16 cellular contexts compared by ENCODE assay signal in the genomic region with DNA sequence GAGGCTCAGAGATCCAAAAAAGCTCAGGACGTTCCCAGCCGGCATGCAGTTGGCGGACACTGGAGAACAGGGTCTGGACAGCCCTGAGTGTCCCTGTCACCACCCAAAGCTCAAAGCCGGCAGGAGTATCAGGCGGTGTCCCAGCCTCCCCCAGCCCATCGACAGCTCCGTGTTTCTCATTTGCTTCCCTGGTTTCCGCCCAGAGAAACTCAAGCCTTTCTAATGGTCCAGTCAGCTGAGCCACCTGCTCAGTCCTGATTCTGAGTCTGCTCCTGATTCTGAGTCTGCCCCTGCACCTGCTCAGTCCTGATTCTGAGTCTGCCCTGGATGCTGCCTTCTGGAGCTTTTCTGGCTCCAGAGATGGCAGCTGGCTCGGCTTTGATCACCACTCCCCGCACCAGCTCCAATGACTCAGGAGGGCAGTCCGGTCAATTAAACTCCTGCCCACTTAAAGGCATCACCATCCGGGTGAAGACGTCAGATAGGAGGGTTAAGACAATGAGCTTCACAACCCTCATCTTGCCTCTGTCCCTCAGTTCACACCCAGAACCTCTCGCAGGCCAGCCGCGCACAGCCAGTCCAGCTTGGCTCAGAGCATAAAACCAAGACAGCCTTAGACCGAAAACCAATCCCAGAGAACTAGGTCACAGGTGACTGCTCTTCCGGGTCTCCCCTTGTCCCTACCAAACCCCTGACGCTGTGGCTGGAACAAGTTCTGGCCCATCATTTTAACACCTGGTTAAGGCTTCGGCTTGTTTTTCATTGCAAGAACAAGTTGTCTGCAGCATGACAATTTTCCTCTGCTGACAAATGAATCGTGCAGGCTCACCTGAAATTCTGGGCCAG. TPM values are rescaled to one million over a fixed set of nuclear protein-coding genes. Genes with fewer than 3 reads are reported as not detected.
DNase-seq lines count a peak whose midpoint lies in the region; ATAC-seq and TF ChIP-seq lines count a peak whose summit lies in the region.
"Had no signal": no experiment of that assay in that cellular context is flagged by ENCODE, and none has a peak within 500 bp of the region (broad histone marks: within the 10 kb centered on the region; RNA-seq: fewer than 3 reads in every experiment).

No MANE protein-coding gene starts in this region.

- DNase-seq in LHCN-M2 (ENCODE audit: low read depth), result peak; percentile 19
- peak; percentile 33 for DNase-seq in endodermal cell
- peak; percentile 46 for DNase-seq in left kidney (ENCODE audit: low read depth, low spot score)
- no peak for DNase-seq in activated T-cell treated with anti-CD3 and anti-CD28 coated beads, Interleukin-2, amount 50 U/mL, for 24 hours
- DNase-seq: activated CD4-positive, alpha-beta T cell treated with anti-CD3 and anti-CD28 coated beads for 4 hours; activated T-cell treated with anti-CD3 and anti-CD28 coated beads, Interleukin-2, amount 50 U/mL, for 4 hours; NCI-H187 treated with DMSO at 0.1 percent for 48 hours; NCI-H774; stimulated activated CD4-positive, alpha-beta T cell treated with anti-CD3 and anti-CD28 coated beads, Interleukin-12 subunit alpha, Interleukin-12 subunit beta, amount 100 ng/mL, for 4 hours had no signal

- H3K27ac ChIP-seq in endodermal cell (ENCODE audit: low read depth, low read length), result no peak overlapping the region
- H3K27ac ChIP-seq in temporal lobe (ENCODE audit: low read depth, low read length), result peak overlapping the region; percentile 67
- H3K27ac ChIP-seq: adrenal gland, BLaER1 had no signal

- H3K4me3 Mint-ChIP-seq in endodermal cell, result no peak overlapping the region
- H3K4me3 Mint-ChIP-seq in activated T-cell treated with anti-CD3 and anti-CD28 coated beads, Interleukin-2, amount 50 U/mL, for 24 hours, result no peak overlapping the region
- H3K4me3 Mint-ChIP-seq: activated T-cell treated with anti-CD3 and anti-CD28 coated beads, Interleukin-2, amount 50 U/mL, for 4 hours; memory B cell; T-helper 2 cell treated with Interferon-gamma antibody and Interleukin-4, amounts not matched to agents 5 μg/mL and 100 μg/mL, for 36 hours had no signal

- H3K4me1 ChIP-seq in endodermal cell (ENCODE audit: control insufficient read depth, insufficient read depth, low read length), result peaks cover 5% of the 10 kb centered on the region
- H3K4me1 ChIP-seq: adrenal gland, BLaER1 had no signal

- H3K36me3 Mint-ChIP-seq in endodermal cell (ENCODE audit: low read depth), result no peaks in the 10 kb centered on the region
- no peaks in the 10 kb centered on the region for H3K36me3 Mint-ChIP-seq in activated T-cell treated with anti-CD3 and anti-CD28 coated beads, Interleukin-2, amount 50 U/mL, for 24 hours (ENCODE audit: low read depth)
- H3K36me3 Mint-ChIP-seq: memory B cell had no signal

- peaks cover 21% of the 10 kb centered on the region for H3K27me3 Mint-ChIP-seq in endodermal cell (ENCODE audit: insufficient read depth)
- peaks cover 23% of the 10 kb centered on the region for H3K27me3 Mint-ChIP-seq in activated T-cell treated with anti-CD3 and anti-CD28 coated beads, Interleukin-2, amount 50 U/mL, for 24 hours

- no peaks in the 10 kb centered on the region for H3K9me3 ChIP-seq in endodermal cell (ENCODE audit: control insufficient read depth, low read length)
- H3K9me3 ChIP-seq: adrenal gland, BLaER1 had no signal

- H3K27ac Mint-ChIP-seq in endodermal cell, result no peak overlapping the region
- no peak overlapping the region for H3K27ac Mint-ChIP-seq in activated T-cell treated with anti-CD3 and anti-CD28 coated beads, Interleukin-2, amount 50 U/mL, for 24 hours
- H3K27ac Mint-ChIP-seq: memory B cell; T-helper 2 cell treated with Interferon-gamma antibody and Interleukin-4, amounts not matched to agents 5 μg/mL and 100 μg/mL, for 36 hours had no signal

- no peaks in the 10 kb centered on the region for H3K36me3 ChIP-seq in endodermal cell (ENCODE audit: control insufficient read depth, insufficient read depth, low read length)
- H3K36me3 ChIP-seq: adrenal gland, BLaER1 had no signal

- ATAC-seq in GM21528 (IDR thresholded peaks at IDR 0.05; ENCODE audit: low FRiP score, unreplicated experiment) (no peak), HG02970 (IDR thresholded peaks at IDR 0.05; ENCODE audit: low FRiP score, unreplicated experiment) (no peak)
- ATAC-seq: activated T-cell treated with anti-CD3 and anti-CD28 coated beads, Interleukin-2, amount 50 U/mL, for 4 hours had no signal

- H3K27me3 ChIP-seq in endodermal cell (ENCODE audit: control insufficient read depth, insufficient read depth, low read length, poor library complexity, severe bottlenecking), result peaks cover 11% of the 10 kb centered on the region
- H3K27me3 ChIP-seq: adrenal gland had no signal

- no peak overlapping the region for H3K9ac ChIP-seq in endodermal cell (ENCODE audit: extremely low read depth, low read length, poor library complexity, severe bottlenecking)
- H3K9ac ChIP-seq: BLaER1 had no signal

- no peak overlapping the region for H3K4me3 ChIP-seq in endodermal cell (ENCODE audit: low read length)
- H3K4me3 ChIP-seq: adrenal gland, BLaER1 had no signal

- no peak for TF ChIP-seq CTCF in endodermal cell (conservative IDR thresholded peaks at IDR 0.05)

- peaks cover 4% of the 10 kb centered on the region for H3K4me1 Mint-ChIP-seq in endodermal cell
- H3K4me1 Mint-ChIP-seq in activated T-cell treated with anti-CD3 and anti-CD28 coated beads, Interleukin-2, amount 50 U/mL, for 24 hours (ENCODE audit: low read depth), result no peaks in the 10 kb centered on the region
- H3K4me1 Mint-ChIP-seq: memory B cell had no signal

- WGBS in endodermal cell (ENCODE audit: insufficient coverage in 1 of 2, insufficient read length in 1 of 2), 2 experiments, result 93 to 96% methylated on average over 19 to 21 of the region's 21 CpGs

- H3K9me3 Mint-ChIP-seq in endodermal cell, result no peaks in the 10 kb centered on the region
- no peaks in the 10 kb centered on the region for H3K9me3 Mint-ChIP-seq in activated T-cell treated with anti-CD3 and anti-CD28 coated beads, Interleukin-2, amount 50 U/mL, for 24 hours
- H3K9me3 Mint-ChIP-seq: activated T-cell treated with anti-CD3 and anti-CD28 coated beads, Interleukin-2, amount 50 U/mL, for 4 hours; memory B cell; T-helper 2 cell treated with Interferon-gamma antibody and Interleukin-4, amounts not matched to agents 5 μg/mL and 100 μg/mL, for 36 hours had no signal

RNA-seq across cellular contexts. Expression of gene PCSK6, which starts 6.8 kb away (rescaled TPM):
- 0.13 and 0.52 TPM in 2 replicates for total RNA-seq in LHCN-M2 (2014; rRNA removed)
- 0.12 TPM for polyA plus RNA-seq in LHCN-M2 (2012)
- total RNA-seq in endodermal cell, result 1 to 10 TPM; 6.6 to 9.8 TPM
- polyA plus RNA-seq in endodermal cell (2013, experiment 1 of 2), result 4.2 TPM
- 4.7 TPM for polyA plus RNA-seq in endodermal cell (2013, experiment 2 of 2)
- total RNA-seq in temporal lobe, result 11.8 TPM
